18 cellular contexts compared by ENCODE assay signal in the genomic region with DNA sequence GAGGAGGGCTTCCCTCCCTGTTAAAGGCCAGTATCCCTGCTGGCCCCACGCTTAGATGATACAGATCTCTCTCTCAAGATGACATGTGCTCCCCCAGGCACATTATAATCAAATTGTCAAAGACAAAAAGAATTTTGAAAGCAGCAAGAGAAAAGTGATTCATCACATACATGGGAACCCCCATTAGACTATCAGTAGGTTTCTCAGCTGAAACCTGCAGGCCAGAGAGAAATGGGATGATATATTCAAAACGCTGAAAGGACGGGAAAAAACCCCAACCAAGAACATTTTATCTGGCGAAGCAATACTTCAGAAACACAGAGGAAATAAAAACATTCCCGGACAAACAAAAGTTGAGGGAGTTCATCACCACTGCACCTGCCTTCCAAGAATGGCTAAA.
"Had no signal": no experiment of that assay in that cellular context is flagged by ENCODE, and none has a peak within 500 bp of the region (broad histone marks: within the 10 kb centered on the region; RNA-seq: fewer than 3 reads in every experiment).

No MANE protein-coding gene starts in this region.

- H3K9ac ChIP-seq: SK-N-SH had no signal

- H3K4me2 ChIP-seq: SK-N-SH had no signal

- DNase-seq: KBM-7, MV-4-11, NCI-H1048, NCI-H1105, NCI-H1417, NCI-H1436 treated with DMSO at 0.1 percent for 48 hours, NCI-H1694, NCI-H187 treated with DMSO at 0.1 percent for 48 hours, NCI-H2029 treated with DMSO at 0.1 percent for 48 hours, NCI-H2171 treated with DMSO at 0.1 percent for 48 hours, NCI-H345, NCI-H524, NCI-H526 treated with DMSO at 0.1 percent for 48 hours, NCI-H748 treated with DMSO at 0.1 percent for 48 hours, RPMI8226, SIG-M5, SK-N-SH had no signal

- H3K9me3 ChIP-seq: SK-N-SH had no signal

- FAIRE-seq: RCC 7860 had no signal
